Comparison of ENCODE assay signal across 1 cellular context in the genomic region with DNA sequence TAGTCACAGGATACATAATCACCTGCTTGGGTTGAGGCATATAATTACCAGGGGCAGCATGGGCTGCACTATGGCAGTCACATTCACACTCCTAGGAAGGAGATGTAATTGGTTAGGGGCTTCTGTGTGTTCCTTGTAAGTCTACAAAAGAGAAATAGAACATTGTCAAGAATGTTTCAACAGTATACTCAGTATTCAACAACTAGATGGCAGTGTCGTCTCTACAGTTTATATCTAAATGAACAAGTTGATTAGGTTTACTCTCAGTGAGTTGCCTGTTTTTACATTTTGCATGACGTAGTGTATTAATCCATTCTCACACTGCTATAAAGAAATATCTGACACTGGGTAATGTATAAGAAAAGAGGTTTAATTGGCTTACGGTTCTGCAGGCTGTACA.
TF ChIP-seq lines count a peak whose summit lies in the region.

No MANE protein-coding gene starts in this region.

TF ChIP-seq in H1, 55 proteins besides CTCF, POLR2A, EP300 and RAD21 (continued from another document):
- TF ChIP-seq SIN3A (conservative IDR thresholded peaks at IDR 0.05 in 1 of 2, IDR thresholded peaks at IDR 0.05 in 1 of 2; ENCODE audit: low read depth in 1 of 2, low read length in 2 of 2) (no peak), SP4 (IDR thresholded peaks at IDR 0.05; ENCODE audit: low read length) (no peak)
TF ChIP-seq in H1: peak in this region for 0.
